In genomic region chr1:145927073-145927886, GRCh38 we compare ENCODE assay signal across 8 cellular contexts. TPM values are rescaled to one million over a fixed set of nuclear protein-coding genes. Genes with fewer than 3 reads are reported as not detected.
DNase-seq lines count a peak whose midpoint lies in the region; ATAC-seq lines count a peak whose summit lies in the region.

Gene RBM8A, minus strand, starts transcription at chr1:145927484. Its CDS starts 58 bp downstream, at chr1:145927426.

- H3K4me1 Mint-ChIP-seq in activated CD4-positive, alpha-beta T cell treated with anti-CD3 and anti-CD28 coated beads, Interleukin-2, amount 10 ng/mL, durations not matched to agents 7 days and 5 days = peaks cover 29% of the 10 kb centered on the region
- H3K4me1 Mint-ChIP-seq in dendritic cell treated with granulocyte-macrophage colony-stimulating factor and Interleukin-4, amounts not matched to agents 40 ng/mL and 50 ng/mL, for 4 days (ENCODE audit: low read depth) = peaks cover 9% of the 10 kb centered on the region

- DNase-seq in CD1c-positive myeloid dendritic cell (ENCODE audit: extremely low spot score) (peak; percentile 99), NCI-H69 (lab: John Stamatoyannopoulos, UW) (peak; percentile 99), left lobe of liver (ENCODE audit: low spot score) (peak; percentile 95)
- DNase-seq in activated CD4-positive, alpha-beta T cell treated with anti-CD3 and anti-CD28 coated beads, Interleukin-2, amount 10 ng/mL, durations not matched to agents 7 days and 5 days = peak; percentile 98
- peak; percentile 93 for DNase-seq in stimulated activated CD4-positive, alpha-beta T cell treated with anti-CD3 and anti-CD28 coated beads, Interleukin-2, amount 100 ng/mL, for 4 hours (ENCODE audit: low read depth)

- no peak within 1 kb of the TSS for H3K4me3 Mint-ChIP-seq in activated CD4-positive, alpha-beta T cell treated with anti-CD3 and anti-CD28 coated beads, Interleukin-2, amount 10 ng/mL, durations not matched to agents 7 days and 5 days
- H3K4me3 Mint-ChIP-seq in dendritic cell treated with granulocyte-macrophage colony-stimulating factor and Interleukin-4, amounts not matched to agents 40 ng/mL and 50 ng/mL, for 4 days = peak within 1 kb of the TSS; percentile 40

- no peaks in the 10 kb centered on the region for H3K9me3 Mint-ChIP-seq in activated CD4-positive, alpha-beta T cell treated with anti-CD3 and anti-CD28 coated beads, Interleukin-2, amount 10 ng/mL, durations not matched to agents 7 days and 5 days
- no peaks in the 10 kb centered on the region for H3K9me3 Mint-ChIP-seq in dendritic cell treated with granulocyte-macrophage colony-stimulating factor and Interleukin-4, amounts not matched to agents 40 ng/mL and 50 ng/mL, for 4 days

- CTCF ChIA-PET in activated CD4-positive, alpha-beta T cell treated with anti-CD3 and anti-CD28 coated beads, Interleukin-2, amount 10 ng/mL, durations not matched to agents 7 days and 5 days (lab: Charles Lee) = interaction anchor here (0.7 to 2.2 kb wide), 18 partner anchors 9 to 111 kb away, joined by 3 to 14 read pairs (median 4); partner anchors contain the start of genes ANKRD34A, NUDT17 and POLR3GL

- POLR2A ChIA-PET in activated CD4-positive, alpha-beta T cell treated with anti-CD3 and anti-CD28 coated beads, Interleukin-2, amount 10 ng/mL, durations not matched to agents 7 days and 5 days (lab: Charles Lee) = interaction anchor here (0.6 to 1.2 kb wide), 4 partner anchors 31 to 69 kb away, joined by 3 to 7 read pairs (median 6); partner anchors contain the start of genes ANKRD34A, LIX1L, PIAS3 and POLR3GL

- intact Hi-C loops in dendritic cell treated with granulocyte-macrophage colony-stimulating factor and Interleukin-4, amounts not matched to agents 40 ng/mL and 50 ng/mL, for 4 days (cut with micrococcal nuclease) = loop anchor here (1.0 to 2.0 kb wide), 2 partner anchors 9 to 38 kb away; partner anchors contain the start of genes ANKRD34A, PEX11B and POLR3GL

- ATAC-seq in GM19351 (IDR thresholded peaks at IDR 0.05; ENCODE audit: unreplicated experiment) = peak; percentile 97
- ATAC-seq in HG03521 (IDR thresholded peaks at IDR 0.05; ENCODE audit: unreplicated experiment) = peak; percentile 95
- peak; percentile 98 for ATAC-seq in left lobe of liver

- no peak within 1 kb of the TSS for H3K27ac Mint-ChIP-seq in activated CD4-positive, alpha-beta T cell treated with anti-CD3 and anti-CD28 coated beads, Interleukin-2, amount 10 ng/mL, durations not matched to agents 7 days and 5 days
- no peak within 1 kb of the TSS for H3K27ac Mint-ChIP-seq in dendritic cell treated with granulocyte-macrophage colony-stimulating factor and Interleukin-4, amounts not matched to agents 40 ng/mL and 50 ng/mL, for 4 days

- no peaks in the 10 kb centered on the region for H3K27me3 Mint-ChIP-seq in activated CD4-positive, alpha-beta T cell treated with anti-CD3 and anti-CD28 coated beads, Interleukin-2, amount 10 ng/mL, durations not matched to agents 7 days and 5 days
- H3K27me3 Mint-ChIP-seq in dendritic cell treated with granulocyte-macrophage colony-stimulating factor and Interleukin-4, amounts not matched to agents 40 ng/mL and 50 ng/mL, for 4 days = no peaks in the 10 kb centered on the region

- peaks cover 27% of the 10 kb centered on the region for H3K36me3 Mint-ChIP-seq in activated CD4-positive, alpha-beta T cell treated with anti-CD3 and anti-CD28 coated beads, Interleukin-2, amount 10 ng/mL, durations not matched to agents 7 days and 5 days (ENCODE audit: low read depth)
- H3K36me3 Mint-ChIP-seq in dendritic cell treated with granulocyte-macrophage colony-stimulating factor and Interleukin-4, amounts not matched to agents 40 ng/mL and 50 ng/mL, for 4 days (ENCODE audit: low read depth) = peaks cover 16% of the 10 kb centered on the region

RNA-seq across cellular contexts. Expression of gene RBM8A, which starts in this region (rescaled TPM):
- total RNA-seq in activated CD4-positive, alpha-beta T cell treated with anti-CD3 and anti-CD28 coated beads, Interleukin-2, amount 10 ng/mL, durations not matched to agents 7 days and 5 days = 100 to 1,000 TPM; 175 to 188 TPM
- 45.0 TPM for total RNA-seq in left lobe of liver

Comparison
In these comparisons a context has a peak if more than half of its experiments do, and no peak if none do; other contexts are left out.
1. Peak in every context shown above with its lines: DNase-seq and ATAC-seq.